10 cellular contexts compared by ENCODE assay signal in genomic region chr12:98895086-98895651, GRCh38.
DNase-seq lines count a peak whose midpoint lies in the region; ATAC-seq, FAIRE-seq and TF ChIP-seq lines count a peak whose summit lies in the region.
"Had no signal": no experiment of that assay in that cellular context is flagged by ENCODE, and none has a peak within 500 bp of the region (broad histone marks: within the 10 kb centered on the region; RNA-seq: fewer than 3 reads in every experiment).

No MANE protein-coding gene starts in this region.

- no peaks in the 10 kb centered on the region for H3K9me3 ChIP-seq in H1 (ENCODE audit: insufficient read depth in 2 of 2, low read depth in 1 of 2, low read length in 1 of 2)
- H3K9me3 ChIP-seq in CD8-positive, alpha-beta T cell (ENCODE audit: low read length) = no peaks in the 10 kb centered on the region

- WGBS in H1 (ENCODE audit: extremely low coverage in 1 of 2, insufficient coverage in 1 of 2, insufficient read length in 1 of 2, insufficient replicate concordance in 2 of 2, low coverage in 1 of 2, low lambda C conversion rate in 2 of 2, missing lambda C conversion rate in 1 of 2), 2 experiments = 2% methylated on average over 39 of the region's 60 CpGs; no CpG with 5 or more reads in 1 of the 2 experiments

- no peak overlapping the region for H2BK12ac ChIP-seq in H1 (ENCODE audit: low read depth, low read length)

- no peak for TF ChIP-seq POLR2A in H1 (IDR thresholded peaks at IDR 0.05; ENCODE audit: control extremely low read depth in 1 of 2, low read depth in 2 of 2, low read length in 2 of 2)

- H3K27me3 Mint-ChIP-seq in CD8-positive, alpha-beta T cell (ENCODE audit: low read depth) = peaks cover 51% of the 10 kb centered on the region

- H3K4me1 Mint-ChIP-seq in CD8-positive, alpha-beta T cell (ENCODE audit: low read depth) = no peaks in the 10 kb centered on the region
- H3K4me1 Mint-ChIP-seq: activated naive CD4-positive, alpha-beta T cell treated with anti-CD3 and anti-CD28 coated beads, Interleukin-2, amount 10 ng/mL, durations not matched to agents 7 days and 5 days had no signal

- H3K56ac ChIP-seq in H1 (replicated peaks; ENCODE audit: insufficient read length, low read depth, low read length) = no peak overlapping the region

- CTCF ChIA-PET in H1 (lab: Charles Lee; ENCODE audit: partially characterized antibody) = interaction anchor here (1.1 to 2.0 kb wide), 3 partner anchors 103 to 170 kb away, joined by 4 read pairs; no protein-coding TSS in a partner anchor
- CTCF ChIA-PET in CD8-positive, alpha-beta T cell (lab: Charles Lee) = no interaction called here

- H3K23ac ChIP-seq in H1 (ENCODE audit: insufficient read length) = no peak overlapping the region

- no peaks in the 10 kb centered on the region for H3K79me2 ChIP-seq in H1 (ENCODE audit: control insufficient read depth in 1 of 2, insufficient read depth in 2 of 2, low read length in 2 of 2)

- no peak overlapping the region for H4K91ac ChIP-seq in H1 (replicated peaks; ENCODE audit: insufficient read length, low read length)

- H3K9ac ChIP-seq in H1 (replicated peaks in 1 of 4; ENCODE audit: extremely low read depth in 1 of 4, low read depth in 3 of 4, low read length in 3 of 4) = 0 out of 7 replicates have a peak overlapping the region, but pooled peaks of 1 of the 4 experiments have one; percentile 16

- H3K27me3 ChIP-seq in H1 (replicated peaks in 1 of 4; ENCODE audit: control insufficient read depth in 3 of 4, extremely low read depth in 1 of 4, insufficient read depth in 3 of 4, low read length in 3 of 4) = peaks cover 13 to 52% (median 40%) of the 10 kb centered on the region in 4 experiments
- H3K27me3 ChIP-seq in CD8-positive, alpha-beta T cell (ENCODE audit: insufficient read depth, low read length) = peaks cover 4% of the 10 kb centered on the region

- no peak overlapping the region for H4K5ac ChIP-seq in H1 (ENCODE audit: insufficient read length, low read depth, low read length)

- ATAC-seq in omental fat pad (ENCODE audit: low FRiP score) = peak; percentile 16
- no peak for ATAC-seq in HG02981 (IDR thresholded peaks at IDR 0.05; ENCODE audit: unreplicated experiment)
- ATAC-seq in CD8-positive, alpha-beta T cell = no peak
- ATAC-seq in HG03280 (IDR thresholded peaks at IDR 0.05; ENCODE audit: unreplicated experiment) = no peak
- ATAC-seq: K562 had no signal

- no peak overlapping the region for H2AFZ ChIP-seq in H1 (ENCODE audit: low read length)

- no peak overlapping the region for H2AK5ac ChIP-seq in H1 (ENCODE audit: low read depth, low read length)

- H3K9me3 Mint-ChIP-seq in CD8-positive, alpha-beta T cell = no peaks in the 10 kb centered on the region
- H3K9me3 Mint-ChIP-seq: activated naive CD4-positive, alpha-beta T cell treated with anti-CD3 and anti-CD28 coated beads, Interleukin-2, amount 10 ng/mL, durations not matched to agents 7 days and 5 days had no signal

- TF ChIP-seq RAD21 in H1 (IDR thresholded peaks at IDR 0.05 in 1 of 2, conservative IDR thresholded peaks at IDR 0.05 in 1 of 2; ENCODE audit: low read depth in 2 of 2, low read length in 2 of 2) = peak; percentile 16 to 35; a peak in 3 of 4 replicates

- H3K4me3 ChIP-seq in H1 (ENCODE audit: extremely low read depth in 1 of 4, insufficient read depth in 2 of 4, low read depth in 3 of 4, low read length in 4 of 4) = peak overlapping the region; percentile 30 to 72 (median 53)
- H3K4me3 ChIP-seq in CD8-positive, alpha-beta T cell (ENCODE audit: low read depth, low read length) = no peak overlapping the region
- H3K4me3 ChIP-seq: K562 had no signal

- TF ChIP-seq CTCF in H1 (IDR thresholded peaks at IDR 0.05; ENCODE audit: control extremely low read depth in 1 of 3, insufficient read depth in 1 of 3, low read depth in 1 of 3, low read length in 3 of 3) = no peak
- TF ChIP-seq CTCF in omental fat pad (IDR thresholded peaks at IDR 0.05) = no peak
- no peak for TF ChIP-seq CTCF in CD8-positive, alpha-beta T cell (IDR thresholded peaks at IDR 0.05)

- DNase-seq in D341Med (ENCODE audit: low spot score) (peak; percentile 71), NCI-H1092 (lab: John Stamatoyannopoulos, UW) (peak; percentile 55), H1 (ENCODE audit: low read depth in 1 of 2, low spot score in 2 of 2) (peak; percentile 15 to 78), omental fat pad (ENCODE audit: low spot score) (no peak), dermis blood vessel endothelial cell (no peak)
- DNase-seq in CD8-positive, alpha-beta T cell = no peak
- DNase-seq: activated naive CD4-positive, alpha-beta T cell treated with anti-CD3 and anti-CD28 coated beads, Interleukin-2, amount 10 ng/mL, durations not matched to agents 7 days and 5 days had no signal

- no peak overlapping the region for H3K4me3 Mint-ChIP-seq in CD8-positive, alpha-beta T cell
- H3K4me3 Mint-ChIP-seq: activated naive CD4-positive, alpha-beta T cell treated with anti-CD3 and anti-CD28 coated beads, Interleukin-2, amount 10 ng/mL, durations not matched to agents 7 days and 5 days had no signal

- H2BK5ac ChIP-seq in H1 (ENCODE audit: low read depth, low read length) = no peak overlapping the region

- no peak for FAIRE-seq in H1 (lab: Jason Lieb, UNC)
- FAIRE-seq: K562 had no signal

- H2BK15ac ChIP-seq in H1 (ENCODE audit: low read length) = no peak overlapping the region

- no peak overlapping the region for H2BK120ac ChIP-seq in H1 (replicated peaks; ENCODE audit: low read depth, low read length)

- peaks cover 9% of the 10 kb centered on the region; the same call in 1 of the 2 replicates for H3K23me2 ChIP-seq in H1 (ENCODE audit: low read depth, low read length)

- POLR2A ChIA-PET in H1 (lab: Charles Lee; ENCODE audit: partially characterized antibody) = no interaction called here
- POLR2A ChIA-PET in CD8-positive, alpha-beta T cell (lab: Charles Lee) = no interaction called here

- H3K36me3 ChIP-seq in H1 (ENCODE audit: control insufficient read depth in 2 of 4, insufficient read depth in 4 of 4, low read length in 3 of 4) = no peaks in the 10 kb centered on the region
- no peaks in the 10 kb centered on the region for H3K36me3 ChIP-seq in CD8-positive, alpha-beta T cell (ENCODE audit: insufficient read depth, low read length)

- no peaks in the 10 kb centered on the region for H4K20me1 ChIP-seq in H1 (replicated peaks in 1 of 2; ENCODE audit: control insufficient read depth in 1 of 2, insufficient read depth in 2 of 2, low read length in 2 of 2)

- H3K79me1 ChIP-seq in H1 (ENCODE audit: low read depth, low read length) = no peaks in the 10 kb centered on the region

- 0 out of 2 replicates have a peak overlapping the region, but pooled peaks have one; percentile 46 for H4K8ac ChIP-seq in H1 (ENCODE audit: extremely low read depth, insufficient read depth, low read length)

- H3K27ac Mint-ChIP-seq in CD8-positive, alpha-beta T cell = no peak overlapping the region
- H3K27ac Mint-ChIP-seq: activated naive CD4-positive, alpha-beta T cell treated with anti-CD3 and anti-CD28 coated beads, Interleukin-2, amount 10 ng/mL, durations not matched to agents 7 days and 5 days had no signal

- peak overlapping the region; percentile 78 to 90 for H3K4me2 ChIP-seq in H1 (ENCODE audit: insufficient read depth in 1 of 2, low read depth in 2 of 2, low read length in 2 of 2)

- no peak for TF ChIP-seq EP300 in H1 (IDR thresholded peaks at IDR 0.05; ENCODE audit: borderline replicate concordance in 1 of 2, low read depth in 2 of 2, low read length in 2 of 2)

- H3K18ac ChIP-seq in H1 (ENCODE audit: extremely low read depth, low read length) = no peak overlapping the region; the same call in 1 of the 2 replicates

- H3K14ac ChIP-seq in H1 (ENCODE audit: insufficient read length) = no peak overlapping the region

- no peak overlapping the region for H3K27ac ChIP-seq in H1 (ENCODE audit: low read depth, low read length)
- no peak overlapping the region for H3K27ac ChIP-seq in CD8-positive, alpha-beta T cell (ENCODE audit: low read depth, low read length)

- intact Hi-C loops in CD8-positive, alpha-beta T cell (cut with DNase I, micrococcal nuclease) = no loop called here

- peaks cover 0 to 4% (median 3%) of the 10 kb centered on the region in 4 experiments; a peak in 3 of 7 replicates for H3K4me1 ChIP-seq in H1 (replicated peaks in 1 of 4; ENCODE audit: control insufficient read depth in 3 of 4, insufficient read depth in 4 of 4, low read length in 3 of 4)
- H3K4me1 ChIP-seq in CD8-positive, alpha-beta T cell (ENCODE audit: insufficient read depth, low read length) = no peaks in the 10 kb centered on the region

- H3K36me3 Mint-ChIP-seq in CD8-positive, alpha-beta T cell = no peaks in the 10 kb centered on the region
- H3K36me3 Mint-ChIP-seq: activated naive CD4-positive, alpha-beta T cell treated with anti-CD3 and anti-CD28 coated beads, Interleukin-2, amount 10 ng/mL, durations not matched to agents 7 days and 5 days had no signal

- H2BK20ac ChIP-seq in H1 (ENCODE audit: low read length) = no peak overlapping the region

- H3K4ac ChIP-seq in H1 (replicated peaks; ENCODE audit: insufficient read length, low read depth, low read length) = no peak overlapping the region

TF ChIP-seq in H1, 55 proteins besides CTCF, POLR2A, EP300 and RAD21 (continues in another document):
- TF ChIP-seq E2F6 (IDR thresholded peaks at IDR 0.05) (0 out of 2 replicates have a peak, but pooled peaks have one; percentile 42), RFX5 (IDR thresholded peaks at IDR 0.05; ENCODE audit: borderline replicate concordance, low read depth, low read length) (no peak), RBBP5 (IDR thresholded peaks at IDR 0.05; ENCODE audit: borderline replicate concordance, low read depth, low read length) (peak; percentile 28; the same call in 1 of the 2 replicates), JUND (IDR thresholded peaks at IDR 0.05; ENCODE audit: low read length) (no peak), MAX (IDR thresholded peaks at IDR 0.05) (peak; percentile 46; the same call in 1 of the 2 replicates), HDAC6 (IDR thresholded peaks at IDR 0.05; ENCODE audit: low read depth, low read length) (no peak), POLR2AphosphoS5 (IDR thresholded peaks at IDR 0.05; ENCODE audit: low read depth, low read length) (no peak), ASH2L (IDR thresholded peaks at IDR 0.05; ENCODE audit: low read length) (peak; percentile 45), SIN3A (conservative IDR thresholded peaks at IDR 0.05 in 1 of 2, IDR thresholded peaks at IDR 0.05 in 1 of 2; ENCODE audit: low read depth in 1 of 2, low read length in 2 of 2) (no peak), TAF7 (optimal IDR thresholded peaks at IDR 0.05; ENCODE audit: borderline replicate concordance, low read depth, low read length) (no peak), FOSL1 (IDR thresholded peaks at IDR 0.05; ENCODE audit: insufficient read depth, low read depth, low read length) (no peak)

Comparison
In these comparisons a context has a peak if more than half of its experiments do, and no peak if none do; other contexts are left out.
1. DNase-seq: peak in D341Med (single experiment), NCI-H1092 (single experiment) and H1 (2 of 2); none in omental fat pad (single experiment), CD8-positive, alpha-beta T cell (0 of 7) and dermis blood vessel endothelial cell (single experiment).